8 cellular contexts compared by ENCODE assay signal in the genomic region with DNA sequence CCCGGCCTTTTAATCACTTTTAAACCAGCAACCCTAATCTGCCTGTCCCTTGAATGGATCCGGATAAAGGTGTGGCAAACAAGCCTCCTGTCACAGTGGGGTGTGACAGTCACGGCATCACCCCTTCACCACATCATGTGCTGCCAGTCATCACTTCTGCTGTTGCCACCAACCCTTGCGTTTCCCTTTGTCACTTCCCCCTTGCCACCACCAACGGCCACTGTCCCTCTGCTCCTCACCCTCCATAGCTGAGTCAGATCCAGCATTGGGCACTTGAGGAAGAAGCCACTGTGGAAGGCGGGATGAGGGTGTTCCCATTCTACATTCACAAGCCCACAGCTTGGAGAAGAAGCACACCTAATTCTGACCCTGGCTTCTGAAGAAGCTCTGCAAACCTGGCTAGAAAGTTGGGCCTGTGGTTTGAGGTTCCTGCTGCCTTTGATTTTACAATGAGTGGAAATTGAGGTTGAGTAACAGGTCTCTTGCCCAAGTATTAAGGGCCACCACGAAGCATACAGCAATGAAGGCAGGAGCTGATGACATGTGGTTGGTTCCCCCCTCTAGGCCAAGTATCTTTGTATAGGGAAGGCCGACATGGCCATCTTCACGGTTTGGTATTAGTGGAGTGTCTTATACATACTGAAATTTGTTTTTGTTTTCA. TPM values are rescaled to one million over a fixed set of nuclear protein-coding genes. Genes with fewer than 3 reads are reported as not detected.
A peak's percentile ranks its signal among the peaks of the same experiment; 100 is the strongest.
DNase-seq lines count a peak whose midpoint lies in the region; ATAC-seq, FAIRE-seq and TF ChIP-seq lines count a peak whose summit lies in the region.

No MANE protein-coding gene starts in this region.

- 57 to 85% methylated on average over 9 of the region's 9 CpGs for WGBS in sigmoid colon, 2 donors

- CTCF ChIA-PET in T-cell (lab: Charles Lee) = interaction anchor here in 1 of 2 donors (0.6 to 1.5 kb wide), 4 partner anchors 13 to 1329 kb away, joined by 3 to 9 read pairs (median 4); no protein-coding TSS in a partner anchor

- intact Hi-C loops in sigmoid colon (cut with DNase I) = no loop called here

- peaks cover 0 to 9% (median 0%) of the 10 kb centered on the region in 4 donors for H3K4me1 ChIP-seq in sigmoid colon

- no peaks in the 10 kb centered on the region for H3K9me3 ChIP-seq in sigmoid colon

- POLR2A ChIA-PET in T-cell (lab: Charles Lee) = interaction anchor here (0.5 to 1.1 kb wide), 4 partner anchors 99 to 111 kb away, joined by 4 to 5 read pairs (median 4); no protein-coding TSS in a partner anchor

- peaks cover 12% of the 10 kb centered on the region for H3K36me3 Mint-ChIP-seq in T-cell
- peaks cover 13% of the 10 kb centered on the region for H3K36me3 Mint-ChIP-seq in activated naive CD8-positive, alpha-beta T cell treated with anti-CD3 and anti-CD28 coated beads for 36 hours

- ATAC-seq in GM18868 (IDR thresholded peaks at IDR 0.05; ENCODE audit: unreplicated experiment) (peak; percentile 51), T-cell (replicated peaks in 1 of 4) (peak; percentile 90 to 97 (median 94)), GM21367 (IDR thresholded peaks at IDR 0.05; ENCODE audit: unreplicated experiment) (no peak), HG02970 (IDR thresholded peaks at IDR 0.05; ENCODE audit: low FRiP score, unreplicated experiment) (no peak)

- no peak for TF ChIP-seq POLR2A in sigmoid colon (IDR thresholded peaks at IDR 0.05)

- H3K27ac Mint-ChIP-seq in T-cell = peak overlapping the region; percentile 79 to 87
- peak overlapping the region; percentile 84 for H3K27ac Mint-ChIP-seq in activated naive CD8-positive, alpha-beta T cell treated with anti-CD3 and anti-CD28 coated beads for 36 hours

- peak overlapping the region in 2 of 3 donors; percentile 18 to 35 for H3K4me3 Mint-ChIP-seq in T-cell
- no peak overlapping the region for H3K4me3 Mint-ChIP-seq in activated naive CD8-positive, alpha-beta T cell treated with anti-CD3 and anti-CD28 coated beads for 36 hours

- H3K27ac ChIP-seq in sigmoid colon = no peak overlapping the region

- FAIRE-seq in frontal cortex (lab: Jason Lieb, UNC) = no peak

- H3K36me3 ChIP-seq in sigmoid colon = no peaks in the 10 kb centered on the region

- DNase-seq in T-cell = peak in 33 of 34 experiments; percentile 42 to 79 (median 61)
- DNase-seq in activated naive CD8-positive, alpha-beta T cell treated with anti-CD3 and anti-CD28 coated beads for 36 hours = peak; percentile 56
- peak; percentile 72 for DNase-seq in sigmoid colon
- no peak for DNase-seq in frontal cortex (ENCODE audit: low spot score in 2 of 2)
- DNase-seq in cerebellar nuclear complex (lab: John Stamatoyannopoulos, UW) = no peak

- H3K4me3 ChIP-seq in sigmoid colon = no peak overlapping the region

- no peak for TF ChIP-seq EP300 in sigmoid colon (IDR thresholded peaks at IDR 0.05)

- no peaks in the 10 kb centered on the region for H3K27me3 ChIP-seq in sigmoid colon

- peaks cover 31 to 52% (median 35%) of the 10 kb centered on the region in 3 donors for H3K4me1 Mint-ChIP-seq in T-cell
- peaks cover 24% of the 10 kb centered on the region for H3K4me1 Mint-ChIP-seq in activated naive CD8-positive, alpha-beta T cell treated with anti-CD3 and anti-CD28 coated beads for 36 hours

- TF ChIP-seq CTCF in sigmoid colon (IDR thresholded peaks at IDR 0.05) = no peak

- H3K9me3 Mint-ChIP-seq in T-cell = no peaks in the 10 kb centered on the region
- no peaks in the 10 kb centered on the region for H3K9me3 Mint-ChIP-seq in activated naive CD8-positive, alpha-beta T cell treated with anti-CD3 and anti-CD28 coated beads for 36 hours

- H3K27me3 Mint-ChIP-seq in T-cell = no peaks in the 10 kb centered on the region
- H3K27me3 Mint-ChIP-seq in activated naive CD8-positive, alpha-beta T cell treated with anti-CD3 and anti-CD28 coated beads for 36 hours = peaks cover 4% of the 10 kb centered on the region

RNA-seq across cellular contexts. Expression of a gene that starts 22.9 kb away (rescaled TPM):
- total RNA-seq in T-cell (10 to 100 TPM; 48.2 to 77.4 (median 69.4) TPM), sigmoid colon (10 to 100 TPM; 77.3 to 95.6 (median 81.5) TPM), frontal cortex (54.6 TPM)
- total RNA-seq in activated naive CD8-positive, alpha-beta T cell treated with anti-CD3 and anti-CD28 coated beads for 36 hours = 100 to 1,000 TPM; 165 to 173 TPM
- polyA plus RNA-seq in sigmoid colon = 10 to 100 TPM; 31.4 to 45.5 (median 34.8) TPM

Comparison
In these comparisons a context has a peak if more than half of its experiments do, and no peak if none do; other contexts are left out.
1. ATAC-seq: peak in GM18868 (single experiment) and T-cell (4 of 4); none in GM21367 (single experiment) and HG02970 (single experiment).
2. DNase-seq: peak in T-cell (33 of 34), activated naive CD8-positive, alpha-beta T cell treated with anti-CD3 and anti-CD28 coated beads for 36 hours (single experiment) and sigmoid colon (single experiment); none in frontal cortex (0 of 2) and cerebellar nuclear complex (0 of 2).